Comparison of ENCODE assay signal across 24 cellular contexts in genomic region chr12:117044311-117044710, GRCh38.
"Had no signal": no experiment of that assay in that cellular context is flagged by ENCODE, and none has a peak within 500 bp of the region (broad histone marks: within the 10 kb centered on the region; RNA-seq: fewer than 3 reads in every experiment).

No MANE protein-coding gene starts in this region.

- H3K9me3 ChIP-seq: SJCRH30, SK-N-SH had no signal

- H3K27me3 ChIP-seq: cardiac muscle cell, SJCRH30 had no signal

- ATAC-seq: activated T-helper 17 cell treated with anti-CD3 and anti-CD28 coated beads, Interleukin-2, amount 50 U/mL, for 72 hours; Panc1 had no signal

- H3K27ac ChIP-seq: brain microvascular endothelial cell, SJCRH30 had no signal

- DNase-seq: activated B cell treated with CpG ODN at 0.5 μM for 24 hours; activated CD4-positive, alpha-beta memory T cell treated with anti-CD3 and anti-CD28 coated beads for 36 hours; activated CD4-positive, alpha-beta T cell treated with anti-CD3 and anti-CD28 coated beads for 1 hour; activated CD4-positive, alpha-beta T cell treated with anti-CD3 and anti-CD28 coated beads, Interleukin-2, amount 10 ng/mL, durations not matched to agents 24 days and 14 days; activated CD8-positive, alpha-beta memory T cell treated with anti-CD3 and anti-CD28 coated beads for 24 hours; activated gamma-delta T cell; activated naive CD4-positive, alpha-beta T cell treated with anti-CD3 and anti-CD28 coated beads for 36 hours; activated T-cell treated with anti-CD3 and anti-CD28 coated beads, Interleukin-2, amount 50 U/mL, for 48 hours; brain microvascular endothelial cell; NCI-H1048; NCI-H2029; NCI-H2107; NCI-H2171 treated with DMSO at 0.1 percent for 48 hours; NCI-H226; NCI-H526 treated with DMSO at 0.1 percent for 48 hours; NK-92 treated with Interleukin-12 subunit alpha and Interleukin-12 subunit beta, amount 100 ng/mL, for 24 hours; Right ventricle myocardium superior; RPMI8226; SK-N-SH; T-helper 9 cell had no signal

- H3K9ac ChIP-seq: SK-N-SH had no signal

- H3K9me2 ChIP-seq: SK-N-SH had no signal

- H3K4me2 ChIP-seq: SK-N-SH had no signal

- H3K36me3 ChIP-seq: brain microvascular endothelial cell, cardiac muscle cell, SJCRH30 had no signal

- H3K4me3 ChIP-seq: cardiac muscle cell had no signal
